ENCODE assay signal across 8 cellular contexts in genomic region chr9:128771094-128771721, GRCh38. TPM values are rescaled to one million over a fixed set of nuclear protein-coding genes. Genes with fewer than 3 reads are reported as not detected.
DNase-seq lines count a peak whose midpoint lies in the region; TF ChIP-seq lines count a peak whose summit lies in the region.

No MANE protein-coding gene starts in this region.

- no peaks in the 10 kb centered on the region for H3K9me3 ChIP-seq in mammary epithelial cell (replicated peaks; ENCODE audit: insufficient read depth, low read length)

- peak overlapping the region; percentile 66 for H3K27ac ChIP-seq in mammary epithelial cell (ENCODE audit: insufficient read depth, low read depth, low read length)

- H3K4me1 ChIP-seq in mammary epithelial cell (ENCODE audit: insufficient read depth, low read length), result peaks cover 5% of the 10 kb centered on the region

- peaks cover 27% of the 10 kb centered on the region for H3K79me2 ChIP-seq in mammary epithelial cell (ENCODE audit: insufficient read depth, low read length)

- H4K20me1 ChIP-seq in mammary epithelial cell (ENCODE audit: insufficient read depth, low read length), result no peaks in the 10 kb centered on the region

- intact Hi-C loops in mammary epithelial cell (cut with micrococcal nuclease), result loop anchor here (2.0 to 5.0 kb wide), 3 partner anchors 38 to 89 kb away; partner anchors contain the start of gene ENDOG

- CTCF ChIA-PET in mammary epithelial cell (lab: Charles Lee; ENCODE audit: low non-redundant PET), result no interaction called here

- H3K4me3 ChIP-seq in H7 (ENCODE audit: insufficient read depth, low read depth, low read length), result peak overlapping the region; percentile 77
- peak overlapping the region; percentile 56 to 81 (median 67) for H3K4me3 ChIP-seq in mammary epithelial cell (replicated peaks in 1 of 3; ENCODE audit: insufficient read depth in 1 of 3, low read depth in 2 of 3, low read length in 3 of 3)

- WGBS in mammary epithelial cell (ENCODE audit: low coverage, missing lambda C conversion rate), result under 1% methylated on average over 22 of the region's 28 CpGs

- no peaks in the 10 kb centered on the region for H3K36me3 ChIP-seq in H7 (replicated peaks; ENCODE audit: control insufficient read depth, insufficient read depth, low read length)
- H3K36me3 ChIP-seq in mammary epithelial cell (ENCODE audit: insufficient read depth, low read length), result no peaks in the 10 kb centered on the region

- dilution Hi-C loops in mammary epithelial cell (cut with HindIII; ENCODE audit: low sequenced_read_pairs), result no loop called here

- DNase-seq in GM10266 (ENCODE audit: extremely low spot score) (peak; percentile 54), H7 (no peak), NAMALWA (ENCODE audit: low spot score) (peak; percentile 45), mammary epithelial cell (peak; percentile 37), left kidney (ENCODE audit: low read depth, low spot score) (peak; percentile 70), superior temporal gyrus (ENCODE audit: extremely low spot score) (peak; percentile 23), globus pallidus (ENCODE audit: low spot score) (no peak)
- DNase-seq in activated CD4-positive, CD25-positive, alpha-beta regulatory T cell treated with anti-CD3 and anti-CD28 coated beads, Interleukin-2, amount 50 U/mL, for 72 hours, result no peak

- peak overlapping the region; percentile 90 for H3K4me2 ChIP-seq in mammary epithelial cell (ENCODE audit: insufficient read depth, low read depth, low read length)

- peak overlapping the region; percentile 100 for H2AFZ ChIP-seq in mammary epithelial cell (ENCODE audit: low read depth, low read length)

- TF ChIP-seq CTCF in GM10266 (IDR thresholded peaks at IDR 0.05; ENCODE audit: control insufficient read depth, insufficient read depth, low read depth, missing control alignments) (no peak), mammary epithelial cell (conservative IDR thresholded peaks at IDR 0.05 in 1 of 2, IDR thresholded peaks at IDR 0.05 in 1 of 2; ENCODE audit: extremely low read depth in 1 of 2, insufficient read depth in 1 of 2, low read depth in 1 of 2, low read length in 2 of 2) (no peak)

- peak overlapping the region; percentile 70 for H3K9ac ChIP-seq in mammary epithelial cell (ENCODE audit: insufficient read depth, low read length)

- in situ Hi-C loops in mammary epithelial cell (cut with MboI; ENCODE audit: low sequenced_read_pairs in 2 of 2), result no loop called here

- H3K27me3 ChIP-seq in H7 (ENCODE audit: control insufficient read depth, insufficient read depth, low read length) (no peaks in the 10 kb centered on the region), mammary epithelial cell (ENCODE audit: insufficient read depth, low read length) (no peaks in the 10 kb centered on the region)

- TSS peak; percentile 38 for BruUV-seq in mammary epithelial cell (replicated peaks; lab: Mats Ljungman, UMichigan)

RNA-seq across cellular contexts. Expression of gene ZER1, which starts 0.5 kb away (rescaled TPM):
- 19.6 and 31.1 TPM in 2 replicates for total RNA-seq in H7 (2014; rRNA removed; shearing (Covaris generic))
- 10 to 100 TPM; 27.3 to 29.2 TPM for total RNA-seq in mammary epithelial cell
- 17.8 TPM for polyA plus RNA-seq in mammary epithelial cell
- polyA minus RNA-seq in mammary epithelial cell, result 90.1 TPM

RNA-seq across cellular contexts. Expression of gene TBC1D13, which starts 15.8 kb away (rescaled TPM):
- total RNA-seq in H7 (2014; rRNA removed; shearing (Covaris generic)), result 15.3 and 16.8 TPM in 2 replicates
- 10 to 100 TPM; 18.0 to 18.5 TPM for total RNA-seq in mammary epithelial cell
- 17.3 TPM for polyA plus RNA-seq in mammary epithelial cell
- 34.9 TPM for polyA minus RNA-seq in mammary epithelial cell

RNA-seq across cellular contexts. Expression of gene ENDOG, which starts 47.1 kb away (rescaled TPM):
- 15.5 and 32.9 TPM in 2 replicates for total RNA-seq in H7 (2014; rRNA removed; shearing (Covaris generic))
- total RNA-seq in mammary epithelial cell, result 10 to 100 TPM; 30.8 to 40.3 TPM
- polyA plus RNA-seq in mammary epithelial cell, result 26.5 TPM
- polyA minus RNA-seq in mammary epithelial cell, result 19.2 TPM

RNA-seq across cellular contexts. Expression of gene ZDHHC12, which starts 47.3 kb away (rescaled TPM):
- total RNA-seq in H7 (2014; rRNA removed; shearing (Covaris generic)), result 66.5 and 76.6 TPM in 2 replicates
- total RNA-seq in mammary epithelial cell, result 10 to 100 TPM; 30.0 to 61.3 TPM
- polyA plus RNA-seq in mammary epithelial cell, result 96.6 TPM
- 24.7 TPM for polyA minus RNA-seq in mammary epithelial cell

RNA-seq across cellular contexts. Expression of gene SPOUT1, which starts 58.4 kb away (rescaled TPM):
- total RNA-seq in H7 (2014; rRNA removed; shearing (Covaris generic)), result 49.0 and 70.7 TPM in 2 replicates
- total RNA-seq in mammary epithelial cell, result 10 to 100 TPM; 26.8 to 44.7 TPM
- polyA plus RNA-seq in mammary epithelial cell, result 33.3 TPM
- 17.0 TPM for polyA minus RNA-seq in mammary epithelial cell

Comparison
In these comparisons a context has a peak if more than half of its experiments do, and no peak if none do; other contexts are left out.
1. DNase-seq: peak in GM10266 (single experiment), NAMALWA (single experiment), mammary epithelial cell (single experiment), left kidney (single experiment) and superior temporal gyrus (single experiment); none in H7 (single experiment), globus pallidus (single experiment) and activated CD4-positive, CD25-positive, alpha-beta regulatory T cell treated with anti-CD3 and anti-CD28 coated beads, Interleukin-2, amount 50 U/mL, for 72 hours (single experiment).